In genomic region chr1:23559985-23560755, GRCh38 we compare ENCODE assay signal across 8 cellular contexts. TPM values are rescaled to one million over a fixed set of nuclear protein-coding genes. Genes with fewer than 3 reads are reported as not detected.
A peak's percentile ranks its signal among the peaks of the same experiment; 100 is the strongest.
DNase-seq lines count a peak whose midpoint lies in the region; ATAC-seq and TF ChIP-seq lines count a peak whose summit lies in the region.

No MANE protein-coding gene starts in this region.

- H3K4me1 Mint-ChIP-seq in CD8-positive, alpha-beta T cell (ENCODE audit: low read depth) = peaks cover 57% of the 10 kb centered on the region
- peaks cover 81% of the 10 kb centered on the region for H3K4me1 Mint-ChIP-seq in chondrocyte (ENCODE audit: low read depth)
- H3K4me1 Mint-ChIP-seq in naive thymus-derived CD4-positive, alpha-beta T cell = peaks cover 39 to 77% (median 72%) of the 10 kb centered on the region in 7 donors

- POLR2A ChIA-PET in CD8-positive, alpha-beta T cell (lab: Charles Lee) = interaction anchor here (0.7 to 3.9 kb wide), 16 partner anchors 8 to 76 kb away, joined by 3 to 53 read pairs (median 5); partner anchors contain the start of gene ASAP3
- POLR2A ChIA-PET in naive thymus-derived CD4-positive, alpha-beta T cell (lab: Charles Lee) = interaction anchor here (2.6 to 57.7 kb wide), 7 partner anchors 10 to 72 kb away, joined by 11 to 1267 read pairs (median 62); no protein-coding TSS in a partner anchor

- H3K4me2 ChIP-seq in Loucy (ENCODE audit: low read depth, low read length, poor library complexity, severe bottlenecking) = peak overlapping the region; percentile 90

- H4K20me1 ChIP-seq in Loucy (ENCODE audit: insufficient read depth, low read length, poor library complexity, severe bottlenecking) = no peaks in the 10 kb centered on the region

- peak overlapping the region; percentile 88; the same call in 1 of the 2 replicates for H2AFZ ChIP-seq in Loucy (ENCODE audit: low read length)

- peaks cover 18% of the 10 kb centered on the region for H3K36me3 Mint-ChIP-seq in CD8-positive, alpha-beta T cell
- H3K36me3 Mint-ChIP-seq in chondrocyte (ENCODE audit: low read depth) = peaks cover 8% of the 10 kb centered on the region
- H3K36me3 Mint-ChIP-seq in naive thymus-derived CD4-positive, alpha-beta T cell = peaks cover 0 to 5% (median 4%) of the 10 kb centered on the region in 5 donors

- no peaks in the 10 kb centered on the region for H3F3A ChIP-seq in Loucy (ENCODE audit: low read depth)

- peak overlapping the region; percentile 99 for H3K27ac Mint-ChIP-seq in CD8-positive, alpha-beta T cell
- peak overlapping the region; percentile 99 for H3K27ac Mint-ChIP-seq in chondrocyte (ENCODE audit: unreplicated experiment)
- peak overlapping the region; percentile 85 to 98 (median 91) for H3K27ac Mint-ChIP-seq in naive thymus-derived CD4-positive, alpha-beta T cell

- H3K9me3 ChIP-seq in CD8-positive, alpha-beta T cell (ENCODE audit: low read length) = no peaks in the 10 kb centered on the region
- no peaks in the 10 kb centered on the region for H3K9me3 ChIP-seq in Loucy (ENCODE audit: insufficient read depth, low read depth, low read length)
- no peaks in the 10 kb centered on the region for H3K9me3 ChIP-seq in naive thymus-derived CD4-positive, alpha-beta T cell (ENCODE audit: control insufficient read depth in 2 of 3, low read length in 3 of 3)

- peak overlapping the region; percentile 81 for H3K4me3 Mint-ChIP-seq in CD8-positive, alpha-beta T cell
- peak overlapping the region; percentile 91 for H3K4me3 Mint-ChIP-seq in chondrocyte (ENCODE audit: unreplicated experiment)
- H3K4me3 Mint-ChIP-seq in naive thymus-derived CD4-positive, alpha-beta T cell = peak overlapping the region; percentile 85 to 98 (median 93)

- no peaks in the 10 kb centered on the region for H3K9me3 Mint-ChIP-seq in CD8-positive, alpha-beta T cell
- H3K9me3 Mint-ChIP-seq in chondrocyte (ENCODE audit: low read depth) = no peaks in the 10 kb centered on the region
- H3K9me3 Mint-ChIP-seq in naive thymus-derived CD4-positive, alpha-beta T cell = no peaks in the 10 kb centered on the region

- H3K4me3 ChIP-seq in CD8-positive, alpha-beta T cell (ENCODE audit: low read depth, low read length) = peak overlapping the region; percentile 96
- H3K4me3 ChIP-seq in Loucy (ENCODE audit: low read length, poor library complexity, severe bottlenecking) = peak overlapping the region; percentile 80
- H3K4me3 ChIP-seq in naive thymus-derived CD4-positive, alpha-beta T cell (ENCODE audit: low read length) = peak overlapping the region; percentile 94

- CTCF ChIA-PET in CD8-positive, alpha-beta T cell (lab: Charles Lee) = interaction anchor here (0.8 to 23.4 kb wide), 11 partner anchors 10 to 78 kb away, joined by 3 to 1167 read pairs (median 5); no protein-coding TSS in a partner anchor
- CTCF ChIA-PET in naive thymus-derived CD4-positive, alpha-beta T cell (lab: Charles Lee) = interaction anchor here (1.0 to 25.8 kb wide), 7 partner anchors 9 to 73 kb away, joined by 3 to 643 read pairs (median 8); no protein-coding TSS in a partner anchor

- no peaks in the 10 kb centered on the region for H3K27me3 Mint-ChIP-seq in CD8-positive, alpha-beta T cell (ENCODE audit: low read depth)
- no peaks in the 10 kb centered on the region for H3K27me3 Mint-ChIP-seq in chondrocyte (ENCODE audit: low read depth)
- peaks cover 0 to 51% (median 0%) of the 10 kb centered on the region in 5 donors for H3K27me3 Mint-ChIP-seq in naive thymus-derived CD4-positive, alpha-beta T cell

- no peaks in the 10 kb centered on the region for H3K9me2 ChIP-seq in Loucy (replicated peaks; ENCODE audit: low read depth, low read length)

- H3K27me3 ChIP-seq in CD8-positive, alpha-beta T cell (ENCODE audit: insufficient read depth, low read length) = no peaks in the 10 kb centered on the region
- peaks cover 11% of the 10 kb centered on the region for H3K27me3 ChIP-seq in Loucy (ENCODE audit: insufficient read depth, low read length, poor library complexity, severe bottlenecking)
- H3K27me3 ChIP-seq in naive thymus-derived CD4-positive, alpha-beta T cell (ENCODE audit: control insufficient read depth in 2 of 2, insufficient read depth in 2 of 2, low read length in 2 of 2) = no peaks in the 10 kb centered on the region

- H3K79me2 ChIP-seq in Loucy (ENCODE audit: insufficient read depth, low read length) = no peaks in the 10 kb centered on the region

- peak overlapping the region; percentile 83 for H3K27ac ChIP-seq in CD8-positive, alpha-beta T cell (ENCODE audit: low read depth, low read length)
- peak overlapping the region; percentile 91 for H3K27ac ChIP-seq in naive thymus-derived CD4-positive, alpha-beta T cell (ENCODE audit: low read depth, low read length)

- intact Hi-C loops in CD8-positive, alpha-beta T cell (cut with DNase I, micrococcal nuclease) = loop anchor here (1.0 to 10.0 kb wide), 9 partner anchors 15 to 245 kb away; partner anchors contain the start of genes E2F2 (in 1 of the 2), GALE (in 1 of the 2), HNRNPR (in 1 of the 2) and RPL11 (in 1 of the 2)
- intact Hi-C loops in naive thymus-derived CD4-positive, alpha-beta T cell (cut with micrococcal nuclease) = loop anchor here (1.0 to 10.0 kb wide), 10 partner anchors 8 to 185 kb away; partner anchors contain the start of genes ASAP3 (in 1 of the 2), E2F2 (in 1 of the 2) and ELOA (in 1 of the 2)

- H3K4me1 ChIP-seq in CD8-positive, alpha-beta T cell (ENCODE audit: insufficient read depth, low read length) = peaks cover 52% of the 10 kb centered on the region
- peaks cover 28% of the 10 kb centered on the region for H3K4me1 ChIP-seq in Loucy (ENCODE audit: insufficient read depth, low read length, poor library complexity, severe bottlenecking)
- peaks cover 13 to 40% of the 10 kb centered on the region in 2 donors for H3K4me1 ChIP-seq in naive thymus-derived CD4-positive, alpha-beta T cell (ENCODE audit: control insufficient read depth in 2 of 2, insufficient read depth in 2 of 2, low read length in 2 of 2)

- TF ChIP-seq CTCF in CD8-positive, alpha-beta T cell (IDR thresholded peaks at IDR 0.05) = no peak
- no peak for TF ChIP-seq CTCF in Loucy (conservative IDR thresholded peaks at IDR 0.05; ENCODE audit: low read length)
- TF ChIP-seq CTCF in chondrocyte (IDR thresholded peaks at IDR 0.05) = no peak

- no peak for ATAC-seq in CD8-positive, alpha-beta T cell
- no peak for ATAC-seq in naive thymus-derived CD4-positive, alpha-beta T cell
- ATAC-seq in HG03432 (IDR thresholded peaks at IDR 0.05; ENCODE audit: unreplicated experiment) (no peak), HG03025 (IDR thresholded peaks at IDR 0.05; ENCODE audit: low FRiP score, unreplicated experiment) (no peak), GM18502 (IDR thresholded peaks at IDR 0.05; ENCODE audit: poor library complexity, unreplicated experiment) (no peak)

- DNase-seq in CD8-positive, alpha-beta T cell = no peak
- DNase-seq in chondrocyte (ENCODE audit: low spot score) = no peak
- no peak for DNase-seq in naive thymus-derived CD4-positive, alpha-beta T cell
- no peak for DNase-seq in pons (ENCODE audit: low spot score)

- H3K9ac ChIP-seq in Loucy (ENCODE audit: low read depth, low read length, poor library complexity, severe bottlenecking) = peak overlapping the region; percentile 52

- no peaks in the 10 kb centered on the region for H3K36me3 ChIP-seq in CD8-positive, alpha-beta T cell (ENCODE audit: insufficient read depth, low read length)
- no peaks in the 10 kb centered on the region for H3K36me3 ChIP-seq in Loucy (ENCODE audit: insufficient read depth, low read length)
- peaks cover 0 to 10% (median 0%) of the 10 kb centered on the region in 3 experiments for H3K36me3 ChIP-seq in naive thymus-derived CD4-positive, alpha-beta T cell (ENCODE audit: control insufficient read depth in 2 of 3, insufficient read depth in 3 of 3, low read length in 3 of 3)

RNA-seq across cellular contexts. Expression of gene ID3, which starts 0.9 kb away (rescaled TPM):
- total RNA-seq in CD8-positive, alpha-beta T cell = 10 to 100 TPM; 44.2 to 48.1 TPM
- 81.8 to 330 TPM (median 83.5 TPM) in 3 replicates for total RNA-seq in chondrocyte
- 10 to 100 TPM; 14.8 to 89.4 (median 34.1) TPM for total RNA-seq in naive thymus-derived CD4-positive, alpha-beta T cell
- 10 to 100 TPM; 13.0 to 28.3 TPM for polyA plus RNA-seq in naive thymus-derived CD4-positive, alpha-beta T cell

RNA-seq across cellular contexts. Expression of gene E2F2, which starts 29.1 kb away (rescaled TPM):
- under 1 TPM; 0.19 to 0.38 TPM for total RNA-seq in CD8-positive, alpha-beta T cell
- 0.72 to 4.3 TPM (median 0.87 TPM) in 3 replicates for total RNA-seq in chondrocyte
- total RNA-seq in naive thymus-derived CD4-positive, alpha-beta T cell = 10 to 100 TPM in 1 of 5 experiments, 1 to 10 TPM in 1, under 1 TPM in 2, not detected in 1; 0.14 to 65.7 (median 2.5) TPM
- not detected for polyA plus RNA-seq in naive thymus-derived CD4-positive, alpha-beta T cell
